ENCODE assay signal across 33 cellular contexts in genomic region chr9:102047549-102047948, GRCh38.
"Had no signal": no experiment of that assay in that cellular context is flagged by ENCODE, and none has a peak within 500 bp of the region (broad histone marks: within the 10 kb centered on the region; RNA-seq: fewer than 3 reads in every experiment).

No MANE protein-coding gene starts in this region.

- ATAC-seq: activated CD4-positive, alpha-beta T cell treated with anti-CD3 and anti-CD28 coated beads for 36 hours; activated CD8-positive, alpha-beta T cell treated with anti-CD3 and anti-CD28 coated beads, Interleukin-2, amount 10 ng/mL, durations not matched to agents 7 days and 5 days; activated naive CD8-positive, alpha-beta T cell treated with anti-CD3 and anti-CD28 coated beads, Interleukin-2, amount 50 U/mL, for 24 hours; activated T-cell treated with anti-CD3 and anti-CD28 coated beads, Interleukin-2, amount 50 U/mL, for 72 hours; body of pancreas; effector memory CD8-positive, alpha-beta T cell; foreskin keratinocyte; gastrocnemius medialis; heart left ventricle had no signal

- H3K27me3 ChIP-seq: adrenal gland, body of pancreas, esophagus muscularis mucosa, foreskin keratinocyte, gastrocnemius medialis, heart left ventricle had no signal

- FAIRE-seq: colon, TTC549 had no signal

- H3K27ac ChIP-seq: adrenal gland, body of pancreas, esophagus muscularis mucosa, foreskin keratinocyte, gastrocnemius medialis, heart left ventricle had no signal

- H3K9me3 ChIP-seq: body of pancreas, esophagus muscularis mucosa, gastrocnemius medialis, heart left ventricle had no signal

- H3K36me3 ChIP-seq: adrenal gland, esophagus muscularis mucosa, gastrocnemius medialis, heart left ventricle had no signal

- H3K4me3 ChIP-seq: adrenal gland, body of pancreas, esophagus muscularis mucosa, gastrocnemius medialis, heart left ventricle had no signal

- DNase-seq: activated CD4-positive, alpha-beta memory T cell treated with anti-CD3 and anti-CD28 coated beads for 36 hours; activated CD4-positive, alpha-beta T cell treated with anti-CD3 and anti-CD28 coated beads for 36 hours; activated CD4-positive, alpha-beta T cell treated with anti-CD3 and anti-CD28 coated beads, Interleukin-2, amount 10 ng/mL, durations not matched to agents 24 days and 14 days; activated CD4-positive, CD25-positive, alpha-beta regulatory T cell; activated CD4-positive, CD25-positive, alpha-beta regulatory T cell treated with anti-CD3 and anti-CD28 coated beads, Interleukin-2, amount 50 U/mL, for 72 hours; activated CD8-positive, alpha-beta memory T cell treated with anti-CD3 and anti-CD28 coated beads, Interleukin-2, amount 50 U/mL, for 48 hours; activated CD8-positive, alpha-beta T cell treated with anti-CD3 and anti-CD28 coated beads, Interleukin-2, amount 10 ng/mL, durations not matched to agents 7 days and 5 days; activated gamma-delta T cell; activated naive CD4-positive, alpha-beta T cell treated with anti-CD3 and anti-CD28 coated beads, Interleukin-2, amount 50 U/mL, for 16 hours; activated naive CD4-positive, alpha-beta T cell treated with Interleukin-2 at 50 U/mL for 16 hours; activated naive CD8-positive, alpha-beta T cell treated with anti-CD3 and anti-CD28 coated beads for 36 hours; activated naive CD8-positive, alpha-beta T cell treated with anti-CD3 and anti-CD28 coated beads, Interleukin-2, amount 50 U/mL, for 24 hours; activated T-cell treated with anti-CD3 and anti-CD28 coated beads for 4 hours; activated T-cell treated with anti-CD3 and anti-CD28 coated beads, Interleukin-2, amount 50 U/mL, for 24 hours; activated T-cell treated with anti-CD3 and anti-CD28 coated beads, Interleukin-2, amount 50 U/mL, for 72 hours; adrenal gland; amygdala; aorta; body of pancreas; caudate nucleus; cortex of kidney; dermis blood vessel endothelial cell; effector CD4-positive, alpha-beta T cell; effector memory CD8-positive, alpha-beta T cell; erythroblast; foreskin keratinocyte; gastrocnemius medialis; glutamatergic neuron; heart left ventricle; T-helper 2 cell had no signal

- H3K4me1 ChIP-seq: body of pancreas, esophagus muscularis mucosa, foreskin keratinocyte, gastrocnemius medialis, heart left ventricle had no signal
